Comparison of ENCODE assay signal across 1 cellular context in the genomic region with DNA sequence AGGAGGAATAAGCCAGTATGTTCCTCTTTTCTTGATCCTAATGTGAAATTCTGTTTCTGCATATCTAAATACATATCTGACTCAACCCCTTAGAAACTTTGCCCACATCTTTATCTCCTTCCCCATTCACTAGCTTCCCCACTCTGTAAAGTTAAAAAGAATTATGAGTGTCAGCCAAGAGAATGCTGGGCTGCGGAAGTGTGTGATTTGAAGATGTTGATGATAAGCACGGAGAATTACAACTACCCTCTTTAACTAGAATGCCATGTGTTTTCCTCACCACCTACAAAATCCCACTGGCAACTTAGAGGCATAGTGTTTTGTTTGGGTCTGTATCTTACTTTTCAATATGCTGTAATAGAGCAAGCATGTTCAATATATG.
TF ChIP-seq lines count a peak whose summit lies in the region.

No MANE protein-coding gene starts in this region.

TF ChIP-seq in K562, 482 proteins besides CTCF, POLR2A, EP300 and RAD21 (continued from another document and continues in another):
- TF ChIP-seq, protein P1, sequence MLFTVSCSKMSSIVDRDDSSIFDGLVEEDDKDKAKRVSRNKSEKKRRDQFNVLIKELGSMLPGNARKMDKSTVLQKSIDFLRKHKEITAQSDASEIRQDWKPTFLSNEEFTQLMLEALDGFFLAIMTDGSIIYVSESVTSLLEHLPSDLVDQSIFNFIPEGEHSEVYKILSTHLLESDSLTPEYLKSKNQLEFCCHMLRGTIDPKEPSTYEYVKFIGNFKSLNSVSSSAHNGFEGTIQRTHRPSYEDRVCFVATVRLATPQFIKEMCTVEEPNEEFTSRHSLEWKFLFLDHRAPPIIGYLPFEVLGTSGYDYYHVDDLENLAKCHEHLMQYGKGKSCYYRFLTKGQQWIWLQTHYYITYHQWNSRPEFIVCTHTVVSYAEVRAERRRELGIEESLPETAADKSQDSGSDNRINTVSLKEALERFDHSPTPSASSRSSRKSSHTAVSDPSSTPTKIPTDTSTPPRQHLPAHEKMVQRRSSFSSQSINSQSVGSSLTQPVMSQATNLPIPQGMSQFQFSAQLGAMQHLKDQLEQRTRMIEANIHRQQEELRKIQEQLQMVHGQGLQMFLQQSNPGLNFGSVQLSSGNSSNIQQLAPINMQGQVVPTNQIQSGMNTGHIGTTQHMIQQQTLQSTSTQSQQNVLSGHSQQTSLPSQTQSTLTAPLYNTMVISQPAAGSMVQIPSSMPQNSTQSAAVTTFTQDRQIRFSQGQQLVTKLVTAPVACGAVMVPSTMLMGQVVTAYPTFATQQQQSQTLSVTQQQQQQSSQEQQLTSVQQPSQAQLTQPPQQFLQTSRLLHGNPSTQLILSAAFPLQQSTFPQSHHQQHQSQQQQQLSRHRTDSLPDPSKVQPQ (CRISPR knock-in tag; IDR thresholded peaks at IDR 0.05; ENCODE audit: borderline replicate concordance) = no peak
- no peak for TF ChIP-seq MAFK (IDR thresholded peaks at IDR 0.05; ENCODE audit: low read length)
- TF ChIP-seq, protein P2, sequence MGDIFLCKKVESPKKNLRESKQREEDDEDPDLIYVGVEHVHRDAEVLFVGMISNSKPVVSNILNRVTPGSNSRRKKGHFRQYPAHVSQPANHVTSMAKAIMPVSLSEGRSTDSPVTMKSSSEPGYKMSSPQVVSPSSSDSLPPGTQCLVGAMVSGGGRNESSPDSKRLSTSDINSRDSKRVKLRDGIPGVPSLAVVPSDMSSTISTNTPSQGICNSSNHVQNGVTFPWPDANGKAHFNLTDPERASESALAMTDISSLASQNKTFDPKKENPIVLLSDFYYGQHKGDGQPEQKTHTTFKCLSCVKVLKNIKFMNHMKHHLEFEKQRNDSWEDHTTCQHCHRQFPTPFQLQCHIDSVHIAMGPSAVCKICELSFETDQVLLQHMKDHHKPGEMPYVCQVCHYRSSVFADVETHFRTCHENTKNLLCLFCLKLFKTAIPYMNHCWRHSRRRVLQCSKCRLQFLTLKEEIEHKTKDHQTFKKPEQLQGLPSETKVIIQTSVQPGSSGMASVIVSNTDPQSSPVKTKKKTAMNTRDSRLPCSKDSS (IDR thresholded peaks at IDR 0.05; ENCODE audit: low read depth, partially characterized antibody) = no peak
- peak; percentile 93 for TF ChIP-seq MTA1 (IDR thresholded peaks at IDR 0.05; ENCODE audit: borderline replicate concordance)
- TF ChIP-seq E2F6 (IDR thresholded peaks at IDR 0.05; ENCODE audit: borderline replicate concordance in 1 of 2, extremely low read depth in 1 of 2, insufficient read depth in 1 of 2, insufficient read length in 1 of 2, low read depth in 1 of 2, low read length in 1 of 2, poor library complexity in 1 of 2, severe bottlenecking in 1 of 2) = no peak
- no peak for TF ChIP-seq HDAC6 (IDR thresholded peaks at IDR 0.05; ENCODE audit: low read depth, low read length)
- TF ChIP-seq HDAC8 (tag; IDR thresholded peaks at IDR 0.05) = no peak
- no peak for TF ChIP-seq IRF2 (CRISPR knock-in tag; IDR thresholded peaks at IDR 0.05)
- no peak for TF ChIP-seq MAFG (tag; conservative IDR thresholded peaks at IDR 0.05)
- TF ChIP-seq HIVEP1 (CRISPR knock-in tag; IDR thresholded peaks at IDR 0.05) = no peak
- no peak for TF ChIP-seq ZNF140 (CRISPR knock-in tag; IDR thresholded peaks at IDR 0.05)
- no peak for TF ChIP-seq HNRNPK (IDR thresholded peaks at IDR 0.05; ENCODE audit: low read depth, low read length, poor library complexity, severe bottlenecking)
- no peak for TF ChIP-seq YY1 (IDR thresholded peaks at IDR 0.05; ENCODE audit: borderline replicate concordance in 1 of 3, control insufficient read depth in 1 of 3, extremely low read depth in 1 of 3, insufficient read depth in 3 of 3, insufficient read length in 1 of 3, insufficient replicate concordance in 2 of 3, low read depth in 1 of 3, low read length in 2 of 3)
- no peak for TF ChIP-seq ZNF586 (CRISPR knock-in tag; conservative IDR thresholded peaks at IDR 0.05)
- TF ChIP-seq ZNF778 (CRISPR knock-in tag; IDR thresholded peaks at IDR 0.05) = no peak
- no peak for TF ChIP-seq ZNF395 (CRISPR knock-in tag; IDR thresholded peaks at IDR 0.05)
- TF ChIP-seq OTX1 (CRISPR knock-in tag; IDR thresholded peaks at IDR 0.05) = 0 out of 2 replicates have a peak, but pooled peaks have one; percentile 68
- TF ChIP-seq ADNP (tag; IDR thresholded peaks at IDR 0.05) = peak; percentile 49; the same call in 1 of the 2 replicates
- no peak for TF ChIP-seq CHD4 (IDR thresholded peaks at IDR 0.05; ENCODE audit: insufficient read depth, insufficient replicate concordance, low read depth, low read length, poor library complexity, severe bottlenecking)
- TF ChIP-seq FOXK1 (CRISPR knock-in tag; IDR thresholded peaks at IDR 0.05; ENCODE audit: borderline replicate concordance) = no peak
- peak; percentile 63 for TF ChIP-seq ATF7 (IDR thresholded peaks at IDR 0.05)
- TF ChIP-seq, protein P3, sequence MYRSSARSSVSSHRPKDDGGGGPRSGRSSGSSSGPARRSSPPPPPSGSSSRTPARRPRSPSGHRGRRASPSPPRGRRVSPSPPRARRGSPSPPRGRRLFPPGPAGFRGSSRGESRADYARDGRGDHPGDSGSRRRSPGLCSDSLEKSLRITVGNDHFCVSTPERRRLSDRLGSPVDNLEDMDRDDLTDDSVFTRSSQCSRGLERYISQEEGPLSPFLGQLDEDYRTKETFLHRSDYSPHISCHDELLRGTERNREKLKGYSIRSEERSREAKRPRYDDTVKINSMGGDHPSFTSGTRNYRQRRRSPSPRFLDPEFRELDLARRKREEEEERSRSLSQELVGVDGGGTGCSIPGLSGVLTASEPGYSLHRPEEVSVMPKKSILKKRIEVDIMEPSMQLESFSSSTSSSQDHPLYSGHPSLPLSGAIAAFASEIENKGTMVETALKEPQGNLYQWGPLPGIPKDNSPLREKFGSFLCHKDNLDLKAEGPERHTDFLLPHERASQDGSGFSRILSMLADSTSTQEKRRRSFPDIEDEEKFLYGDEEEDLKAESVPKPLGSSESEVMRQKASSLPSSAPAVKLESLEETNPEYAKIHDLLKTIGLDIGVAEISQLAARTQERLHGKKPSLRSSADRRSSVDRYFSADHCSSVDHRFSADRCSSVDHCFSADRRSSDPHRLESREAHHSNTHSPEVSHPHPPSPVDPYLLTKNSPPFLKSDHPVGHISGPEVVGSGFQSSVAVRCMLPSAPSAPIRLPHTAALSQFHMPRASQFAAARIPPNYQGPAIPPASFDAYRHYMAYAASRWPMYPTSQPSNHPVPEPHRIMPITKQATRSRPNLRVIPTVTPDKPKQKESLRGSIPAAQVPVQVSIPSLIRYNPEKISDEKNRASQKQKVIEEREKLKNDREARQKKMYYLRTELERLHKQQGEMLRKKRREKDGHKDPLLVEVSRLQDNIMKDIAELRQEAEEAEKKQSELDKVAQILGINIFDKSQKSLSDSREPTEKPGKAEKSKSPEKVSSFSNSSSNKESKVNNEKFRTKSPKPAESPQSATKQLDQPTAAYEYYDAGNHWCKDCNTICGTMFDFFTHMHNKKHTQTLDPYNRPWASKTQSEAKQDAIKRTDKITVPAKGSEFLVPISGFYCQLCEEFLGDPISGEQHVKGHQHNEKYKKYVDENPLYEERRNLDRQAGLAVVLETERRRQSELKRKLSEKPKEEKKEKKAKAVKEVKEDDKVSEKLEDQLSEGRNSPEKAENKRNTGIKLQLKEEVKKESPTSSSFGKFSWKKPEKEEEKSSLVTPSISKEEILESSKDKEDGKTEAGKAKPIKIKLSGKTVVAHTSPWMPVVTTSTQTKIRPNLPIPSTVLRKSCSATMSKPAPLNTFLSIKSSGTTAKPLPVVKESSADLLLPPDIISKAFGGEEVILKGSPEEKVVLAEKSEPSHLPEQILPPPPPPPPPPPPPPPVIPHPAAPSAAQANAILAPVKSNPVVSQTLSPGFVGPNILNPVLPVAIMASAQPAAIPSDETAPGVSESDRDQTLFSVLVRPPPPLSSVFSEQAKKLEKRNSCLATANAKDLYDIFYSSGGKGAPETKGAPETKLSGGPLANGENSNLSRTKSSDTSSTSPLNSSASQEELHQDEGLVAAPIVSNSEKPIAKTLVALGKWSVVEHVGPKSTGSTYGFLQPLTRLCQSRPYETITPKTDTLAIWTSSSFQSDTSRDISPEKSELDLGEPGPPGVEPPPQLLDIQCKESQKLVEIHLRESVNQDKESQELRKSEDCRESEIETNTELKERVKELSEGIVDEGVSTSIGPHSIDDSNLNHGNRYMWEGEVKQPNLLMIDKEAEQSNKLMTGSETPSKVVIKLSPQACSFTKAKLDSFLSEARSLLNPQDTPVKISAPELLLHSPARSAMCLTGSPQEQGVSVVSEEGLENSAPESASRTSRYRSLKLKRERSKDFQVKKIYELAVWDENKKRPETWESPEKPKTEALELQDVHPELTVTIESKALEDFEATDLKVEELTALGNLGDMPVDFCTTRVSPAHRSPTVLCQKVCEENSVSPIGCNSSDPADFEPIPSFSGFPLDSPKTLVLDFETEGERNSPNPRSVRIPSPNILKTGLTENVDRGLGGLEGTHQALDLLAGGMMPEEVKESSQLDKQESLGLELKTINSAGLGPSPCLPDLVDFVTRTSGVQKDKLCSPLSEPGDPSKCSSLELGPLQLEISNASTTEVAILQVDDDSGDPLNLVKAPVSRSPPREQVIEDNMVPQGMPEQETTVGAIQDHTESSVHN (IDR thresholded peaks at IDR 0.05; ENCODE audit: borderline replicate concordance in 1 of 2, low read depth in 1 of 2) = no peak; a peak in 1 of 4 replicates
- peak; percentile 77 for TF ChIP-seq CXXC5 (CRISPR knock-in tag; IDR thresholded peaks at IDR 0.05)
- TF ChIP-seq HMGN3 (IDR thresholded peaks at IDR 0.05; ENCODE audit: borderline replicate concordance, extremely low read depth, insufficient read length, low read depth, low read length) = peak; percentile 72
- TF ChIP-seq ZBED1 (IDR thresholded peaks at IDR 0.05) = no peak
- TF ChIP-seq RBM25 (IDR thresholded peaks at IDR 0.05; ENCODE audit: low read depth, low read length, severe bottlenecking) = no peak
- no peak for TF ChIP-seq ZNF830 (CRISPR knock-in tag; IDR thresholded peaks at IDR 0.05)
- no peak for TF ChIP-seq ERF (CRISPR knock-in tag; IDR thresholded peaks at IDR 0.05)
- TF ChIP-seq MTA2 (IDR thresholded peaks at IDR 0.05; ENCODE audit: low read depth) = peak; percentile 84
- TF ChIP-seq, protein P4, sequence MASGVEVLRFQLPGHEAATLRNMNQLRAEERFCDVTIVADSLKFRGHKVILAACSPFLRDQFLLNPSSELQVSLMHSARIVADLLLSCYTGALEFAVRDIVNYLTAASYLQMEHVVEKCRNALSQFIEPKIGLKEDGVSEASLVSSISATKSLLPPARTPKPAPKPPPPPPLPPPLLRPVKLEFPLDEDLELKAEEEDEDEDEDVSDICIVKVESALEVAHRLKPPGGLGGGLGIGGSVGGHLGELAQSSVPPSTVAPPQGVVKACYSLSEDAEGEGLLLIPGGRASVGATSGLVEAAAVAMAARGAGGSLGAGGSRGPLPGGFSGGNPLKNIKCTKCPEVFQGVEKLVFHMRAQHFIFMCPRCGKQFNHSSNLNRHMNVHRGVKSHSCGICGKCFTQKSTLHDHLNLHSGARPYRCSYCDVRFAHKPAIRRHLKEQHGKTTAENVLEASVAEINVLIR (CRISPR knock-in tag; IDR thresholded peaks at IDR 0.05) = no peak
- no peak for TF ChIP-seq PPARD (CRISPR knock-in tag; IDR thresholded peaks at IDR 0.05)
- TF ChIP-seq ZNF311 (CRISPR knock-in tag; IDR thresholded peaks at IDR 0.05) = no peak
- TF ChIP-seq GATAD2A (IDR thresholded peaks at IDR 0.05) = peak; percentile 89
- TF ChIP-seq ELK1 (CRISPR knock-in tag; IDR thresholded peaks at IDR 0.05) = no peak
- TF ChIP-seq ETV5 (CRISPR knock-in tag; IDR thresholded peaks at IDR 0.05; ENCODE audit: low read depth) = peak; percentile 81
- TF ChIP-seq ZNF444 (CRISPR knock-in tag; IDR thresholded peaks at IDR 0.05) = peak; percentile 69
- TF ChIP-seq, protein P5, sequence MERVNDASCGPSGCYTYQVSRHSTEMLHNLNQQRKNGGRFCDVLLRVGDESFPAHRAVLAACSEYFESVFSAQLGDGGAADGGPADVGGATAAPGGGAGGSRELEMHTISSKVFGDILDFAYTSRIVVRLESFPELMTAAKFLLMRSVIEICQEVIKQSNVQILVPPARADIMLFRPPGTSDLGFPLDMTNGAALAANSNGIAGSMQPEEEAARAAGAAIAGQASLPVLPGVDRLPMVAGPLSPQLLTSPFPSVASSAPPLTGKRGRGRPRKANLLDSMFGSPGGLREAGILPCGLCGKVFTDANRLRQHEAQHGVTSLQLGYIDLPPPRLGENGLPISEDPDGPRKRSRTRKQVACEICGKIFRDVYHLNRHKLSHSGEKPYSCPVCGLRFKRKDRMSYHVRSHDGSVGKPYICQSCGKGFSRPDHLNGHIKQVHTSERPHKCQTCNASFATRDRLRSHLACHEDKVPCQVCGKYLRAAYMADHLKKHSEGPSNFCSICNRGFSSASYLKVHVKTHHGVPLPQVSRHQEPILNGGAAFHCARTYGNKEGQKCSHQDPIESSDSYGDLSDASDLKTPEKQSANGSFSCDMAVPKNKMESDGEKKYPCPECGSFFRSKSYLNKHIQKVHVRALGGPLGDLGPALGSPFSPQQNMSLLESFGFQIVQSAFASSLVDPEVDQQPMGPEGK (CRISPR knock-in tag; IDR thresholded peaks at IDR 0.05; ENCODE audit: borderline replicate concordance) = no peak
- TF ChIP-seq, protein P6, sequence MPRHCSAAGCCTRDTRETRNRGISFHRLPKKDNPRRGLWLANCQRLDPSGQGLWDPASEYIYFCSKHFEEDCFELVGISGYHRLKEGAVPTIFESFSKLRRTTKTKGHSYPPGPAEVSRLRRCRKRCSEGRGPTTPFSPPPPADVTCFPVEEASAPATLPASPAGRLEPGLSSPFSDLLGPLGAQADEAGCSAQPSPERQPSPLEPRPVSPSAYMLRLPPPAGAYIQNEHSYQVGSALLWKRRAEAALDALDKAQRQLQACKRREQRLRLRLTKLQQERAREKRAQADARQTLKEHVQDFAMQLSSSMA (CRISPR knock-in tag; IDR thresholded peaks at IDR 0.05) = no peak
- peak; percentile 85 to 99 for TF ChIP-seq RCOR1 (IDR thresholded peaks at IDR 0.05; ENCODE audit: borderline replicate concordance in 1 of 2, low read depth in 2 of 2, low read length in 2 of 2)
